18 cellular contexts compared by ENCODE assay signal in the genomic region with DNA sequence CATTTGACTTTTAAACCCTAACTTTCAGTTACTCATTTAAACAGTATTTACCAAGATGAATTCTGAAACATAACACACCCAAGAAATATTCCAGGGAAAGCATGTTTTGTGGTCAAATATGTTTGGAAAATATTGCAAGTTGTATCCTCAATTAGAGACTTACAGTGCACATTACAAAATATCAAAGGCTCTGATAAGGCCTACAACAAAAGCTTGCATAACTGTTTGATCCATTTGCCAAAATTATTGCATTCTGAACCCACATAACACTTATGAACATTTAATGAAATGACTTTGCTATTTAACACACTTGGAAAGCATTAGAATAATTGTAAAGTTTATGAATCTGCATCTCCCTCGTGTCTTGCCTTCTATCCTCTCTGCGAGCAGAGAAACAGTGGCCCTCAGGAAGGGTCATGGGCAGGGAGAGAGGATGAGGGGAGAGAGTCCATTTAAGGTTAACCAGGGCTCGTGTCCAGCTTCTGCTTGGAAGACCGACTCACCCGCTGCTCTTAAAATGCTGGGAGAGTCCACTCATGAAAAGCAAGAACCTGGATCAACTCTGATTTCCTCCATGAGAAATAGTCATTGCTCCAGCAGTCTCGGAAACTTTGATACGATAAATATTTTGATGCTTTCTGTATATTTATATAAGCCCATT.
DNase-seq lines count a peak whose midpoint lies in the region; ATAC-seq, FAIRE-seq and TF ChIP-seq lines count a peak whose summit lies in the region.
"Had no signal": no experiment of that assay in that cellular context is flagged by ENCODE, and none has a peak within 500 bp of the region (broad histone marks: within the 10 kb centered on the region; RNA-seq: fewer than 3 reads in every experiment).

No MANE protein-coding gene starts in this region.

- POLR2A ChIA-PET in K562 (lab: Yijun Ruan, JAX) = interaction anchor here (0.5 kb wide), 1 partner anchor 21 kb away, joined by 3 read pairs; no protein-coding TSS in a partner anchor

- no peaks in the 10 kb centered on the region for H3K79me2 ChIP-seq in K562 (ENCODE audit: control insufficient read depth, insufficient read depth, low read length)

- TF ChIP-seq POLR2A in K562 (conservative IDR thresholded peaks at IDR 0.05) (no peak), testis (IDR thresholded peaks at IDR 0.05) (no peak)

- H3K36me3 ChIP-seq in K562 (ENCODE audit: control insufficient read depth, insufficient read depth, low read length) = no peaks in the 10 kb centered on the region
- H3K36me3 ChIP-seq in testis (ENCODE audit: low read depth, missing control alignments) = no peaks in the 10 kb centered on the region
- H3K36me3 ChIP-seq: BLaER1 had no signal

- peaks cover 5% of the 10 kb centered on the region for H3K9me3 Mint-ChIP-seq in osteocyte (ENCODE audit: unreplicated experiment)

- intact Hi-C loops in K562 (cut with micrococcal nuclease) (no loop called here), testis (cut with DNase I; ENCODE audit: low total_unique reads) (no loop called here)

- H2AFZ ChIP-seq in K562 (ENCODE audit: low read depth, low read length) = no peak overlapping the region

- no peak overlapping the region for H3K9ac ChIP-seq in K562 (ENCODE audit: insufficient read depth in 1 of 2, low read depth in 2 of 2, low read length in 2 of 2)
- H3K9ac ChIP-seq: BLaER1 had no signal

- peaks cover 2 to 11% of the 10 kb centered on the region in 2 experiments; a peak in 3 of 5 replicates for H3K27me3 ChIP-seq in K562 (ENCODE audit: control insufficient read depth in 2 of 2, insufficient read depth in 2 of 2, low read length in 2 of 2)
- no peaks in the 10 kb centered on the region for H3K27me3 ChIP-seq in testis
- H3K27me3 ChIP-seq: BLaER1 had no signal

- CTCF ChIA-PET in K562 (lab: Yijun Ruan, JAX; ENCODE audit: low intra/inter-chr PET ratio) = no interaction called here

- no peak for TF ChIP-seq RAD21 in K562 (CRISPR knock-in tag; conservative IDR thresholded peaks at IDR 0.05 in 1 of 2, IDR thresholded peaks at IDR 0.05 in 1 of 2)

- no peaks in the 10 kb centered on the region for H4K20me1 ChIP-seq in K562 (replicated peaks; ENCODE audit: control insufficient read depth, insufficient read depth, low read length)
- H4K20me1 ChIP-seq: BLaER1 had no signal

- 0 out of 2 replicates have a peak, but pooled peaks cover 3% of the 10 kb centered on the region for H3K9me3 ChIP-seq in K562 (replicated peaks; ENCODE audit: control insufficient read depth, insufficient read depth, low read depth, low read length)
- no peaks in the 10 kb centered on the region for H3K9me3 ChIP-seq in testis

- H3K27me3 Mint-ChIP-seq in osteocyte (ENCODE audit: unreplicated experiment) = peaks cover 28% of the 10 kb centered on the region

- no peak for TF ChIP-seq EP300 in K562 (IDR thresholded peaks at IDR 0.05; ENCODE audit: low read length)

- H3K36me3 Mint-ChIP-seq in osteocyte (ENCODE audit: unreplicated experiment) = no peaks in the 10 kb centered on the region
- H3K36me3 Mint-ChIP-seq: CD14-positive monocyte had no signal

- peak; percentile 39 for DNase-seq in AG10803 (ENCODE audit: low read depth)
- no peak for DNase-seq in K562 (ENCODE audit: extremely low read depth in 1 of 4, low spot score in 3 of 4)
- DNase-seq in osteocyte (ENCODE audit: extremely low spot score, unreplicated experiment) = peak; percentile 25
- DNase-seq in testis = peak; percentile 17
- no peak for DNase-seq in kidney glomerular epithelial cell (lab: John Stamatoyannopoulos, UW)
- DNase-seq in ureter (ENCODE audit: low spot score) = no peak
- DNase-seq: CD4-positive, alpha-beta memory T cell; DMS153; DMS79; GF-D8; GOT3; H7 had no signal

- H3K9me1 ChIP-seq in K562 (ENCODE audit: control insufficient read depth, insufficient read depth, low read length) = no peaks in the 10 kb centered on the region

- H3K4me1 ChIP-seq in K562 (replicated peaks in 1 of 2; ENCODE audit: control insufficient read depth in 2 of 2, insufficient read depth in 2 of 2, low read length in 2 of 2) = peaks cover 0 to 5% of the 10 kb centered on the region in 2 experiments; a peak in 1 of 5 replicates
- no peaks in the 10 kb centered on the region for H3K4me1 ChIP-seq in testis
- H3K4me1 ChIP-seq: A549 had no signal

- H3K4me3 ChIP-seq in AG10803 (ENCODE audit: low read length) (no peak overlapping the region), K562 (no peak overlapping the region), testis (no peak overlapping the region)
- H3K4me3 ChIP-seq: A549, BLaER1 had no signal

- FAIRE-seq in K562 (lab: Jason Lieb, UNC) = no peak
- FAIRE-seq: A549 had no signal

- in situ Hi-C loops in K562 (cut with MboI) = no loop called here

- H3K4me2 ChIP-seq in K562 (ENCODE audit: insufficient read depth, low read length) = no peak overlapping the region
- H3K4me2 ChIP-seq: A549, BLaER1 had no signal

- WGBS in K562 (ENCODE audit: insufficient coverage, low coverage, missing lambda C conversion rate) = under 1% methylated on average over 7 of the region's 7 CpGs
- 82 to 86% methylated on average over 7 of the region's 7 CpGs for WGBS in testis, 2 donors

- BruUV-seq in K562 (replicated peaks; lab: Mats Ljungman, UMichigan) = no TSS peak

- TF ChIP-seq CTCF in AG10803 (conservative IDR thresholded peaks at IDR 0.05; ENCODE audit: low read length) (no peak), K562 (IDR thresholded peaks at IDR 0.05 in 2 of 3, conservative IDR thresholded peaks at IDR 0.05 in 1 of 3; ENCODE audit: insufficient read depth in 2 of 3, low read depth in 1 of 3, low read length in 3 of 3) (no peak), osteocyte (IDR thresholded peaks at IDR 0.05) (no peak), testis (IDR thresholded peaks at IDR 0.05) (no peak)

- no peak for ATAC-seq in K562
- no peak for ATAC-seq in HG02642 (IDR thresholded peaks at IDR 0.05; ENCODE audit: poor library complexity, unreplicated experiment)
- ATAC-seq: A549, HCT116 had no signal

- H3K4me1 Mint-ChIP-seq in osteocyte (ENCODE audit: unreplicated experiment) = no peaks in the 10 kb centered on the region
- H3K4me1 Mint-ChIP-seq: CD4-positive, alpha-beta memory T cell had no signal

- H3K27ac ChIP-seq in K562 (ENCODE audit: extremely low read depth, low read depth, low read length) = no peak overlapping the region
- H3K27ac ChIP-seq in testis = no peak overlapping the region
- H3K27ac ChIP-seq: 22Rv1, A549, BLaER1 had no signal

- H3K4me3 Mint-ChIP-seq in osteocyte (ENCODE audit: unreplicated experiment) = no peak overlapping the region
- H3K4me3 Mint-ChIP-seq: CD14-positive monocyte; CD4-positive, alpha-beta memory T cell had no signal

- no peak overlapping the region for H3K27ac Mint-ChIP-seq in osteocyte (ENCODE audit: unreplicated experiment)
- H3K27ac Mint-ChIP-seq: CD14-positive monocyte; CD4-positive, alpha-beta memory T cell had no signal

TF ChIP-seq in K562, 482 proteins besides CTCF, POLR2A, EP300 and RAD21:
- TF ChIP-seq ZNF239 (CRISPR knock-in tag; IDR thresholded peaks at IDR 0.05) (peak; percentile 85), DACH1 (IDR thresholded peaks at IDR 0.05; ENCODE audit: partially characterized antibody) (no peak), ZNF175 (CRISPR knock-in tag; IDR thresholded peaks at IDR 0.05; ENCODE audit: low read depth) (no peak), COPS2 (conservative IDR thresholded peaks at IDR 0.05) (no peak)

Comparison
In these comparisons a context has a peak if more than half of its experiments do, and no peak if none do; other contexts are left out.
1. DNase-seq: peak in AG10803 (single experiment), osteocyte (single experiment) and testis (single experiment); none in K562 (0 of 4), kidney glomerular epithelial cell (single experiment) and ureter (single experiment).